In the genomic region with DNA sequence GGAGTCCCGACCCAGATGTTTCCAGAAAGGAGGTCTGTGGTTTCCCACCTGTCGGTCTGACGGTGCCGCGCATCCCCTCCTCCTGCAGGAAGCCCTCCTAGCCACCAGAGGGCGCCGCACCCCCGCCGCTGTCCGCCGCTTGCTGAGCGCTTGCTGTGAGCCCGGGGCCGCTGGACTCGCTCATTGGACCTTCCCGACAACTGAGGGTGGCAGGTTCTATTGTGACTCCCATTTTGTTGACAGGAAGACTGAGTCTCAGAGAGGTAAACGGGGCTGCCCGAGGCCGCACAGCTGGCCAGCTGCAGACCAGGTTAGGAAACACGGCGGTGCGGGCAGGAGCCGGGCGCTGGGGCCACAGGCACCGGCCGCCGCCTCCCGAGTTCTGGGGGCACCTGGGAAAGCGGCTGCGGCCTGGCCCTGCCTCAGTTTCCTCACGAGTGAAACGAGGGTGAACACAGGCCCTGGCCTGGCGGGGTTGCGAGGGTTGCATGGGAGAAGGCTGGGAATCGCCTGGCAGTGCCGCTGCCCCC, we compare ENCODE assay signal across 1 cellular context.
TF ChIP-seq lines count a peak whose summit lies in the region.

No MANE protein-coding gene starts in this region.

TF ChIP-seq in GM12878, 131 proteins besides CTCF, POLR2A, EP300 and RAD21 (continued from another document):
- TF ChIP-seq, protein P1, sequence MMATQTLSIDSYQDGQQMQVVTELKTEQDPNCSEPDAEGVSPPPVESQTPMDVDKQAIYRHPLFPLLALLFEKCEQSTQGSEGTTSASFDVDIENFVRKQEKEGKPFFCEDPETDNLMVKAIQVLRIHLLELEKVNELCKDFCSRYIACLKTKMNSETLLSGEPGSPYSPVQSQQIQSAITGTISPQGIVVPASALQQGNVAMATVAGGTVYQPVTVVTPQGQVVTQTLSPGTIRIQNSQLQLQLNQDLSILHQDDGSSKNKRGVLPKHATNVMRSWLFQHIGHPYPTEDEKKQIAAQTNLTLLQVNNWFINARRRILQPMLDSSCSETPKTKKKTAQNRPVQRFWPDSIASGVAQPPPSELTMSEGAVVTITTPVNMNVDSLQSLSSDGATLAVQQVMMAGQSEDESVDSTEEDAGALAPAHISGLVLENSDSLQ (IDR thresholded peaks at IDR 0.05) = peak; percentile 44; the same call in 1 of the 2 replicates
- TF ChIP-seq, protein P2, sequence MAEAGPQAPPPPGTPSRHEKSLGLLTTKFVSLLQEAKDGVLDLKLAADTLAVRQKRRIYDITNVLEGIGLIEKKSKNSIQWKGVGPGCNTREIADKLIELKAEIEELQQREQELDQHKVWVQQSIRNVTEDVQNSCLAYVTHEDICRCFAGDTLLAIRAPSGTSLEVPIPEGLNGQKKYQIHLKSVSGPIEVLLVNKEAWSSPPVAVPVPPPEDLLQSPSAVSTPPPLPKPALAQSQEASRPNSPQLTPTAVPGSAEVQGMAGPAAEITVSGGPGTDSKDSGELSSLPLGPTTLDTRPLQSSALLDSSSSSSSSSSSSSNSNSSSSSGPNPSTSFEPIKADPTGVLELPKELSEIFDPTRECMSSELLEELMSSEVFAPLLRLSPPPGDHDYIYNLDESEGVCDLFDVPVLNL (IDR thresholded peaks at IDR 0.05; ENCODE audit: low read depth, low read length) = no peak
- TF ChIP-seq BHLHE40 (IDR thresholded peaks at IDR 0.05; ENCODE audit: borderline replicate concordance in 1 of 2, low read depth in 2 of 2, low read length in 1 of 2) (0 out of 4 replicates have a peak, but pooled peaks of 1 of the 2 experiments have one; percentile 16), YY1 (IDR thresholded peaks at IDR 0.05; ENCODE audit: low read depth, low read length) (0 out of 2 replicates have a peak, but pooled peaks have one; percentile 39), ZSCAN29 (IDR thresholded peaks at IDR 0.05) (no peak), SMARCA5 (IDR thresholded peaks at IDR 0.05) (peak; percentile 82; the same call in 1 of the 2 replicates), BCL11A (IDR thresholded peaks at IDR 0.05; ENCODE audit: low read depth, low read length) (no peak), NR2C2 (IDR thresholded peaks at IDR 0.05; ENCODE audit: borderline replicate concordance, control insufficient read depth, insufficient read length, low read depth) (no peak)
- TF ChIP-seq, protein P3, sequence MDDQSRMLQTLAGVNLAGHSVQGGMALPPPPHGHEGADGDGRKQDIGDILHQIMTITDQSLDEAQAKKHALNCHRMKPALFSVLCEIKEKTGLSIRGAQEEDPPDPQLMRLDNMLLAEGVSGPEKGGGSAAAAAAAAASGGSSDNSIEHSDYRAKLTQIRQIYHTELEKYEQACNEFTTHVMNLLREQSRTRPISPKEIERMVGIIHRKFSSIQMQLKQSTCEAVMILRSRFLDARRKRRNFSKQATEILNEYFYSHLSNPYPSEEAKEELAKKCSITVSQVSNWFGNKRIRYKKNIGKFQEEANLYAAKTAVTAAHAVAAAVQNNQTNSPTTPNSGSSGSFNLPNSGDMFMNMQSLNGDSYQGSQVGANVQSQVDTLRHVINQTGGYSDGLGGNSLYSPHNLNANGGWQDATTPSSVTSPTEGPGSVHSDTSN (IDR thresholded peaks at IDR 0.05; ENCODE audit: insufficient replicate concordance, low read depth, low read length) = peak; percentile 42
